8 cellular contexts compared by ENCODE assay signal in the genomic region with DNA sequence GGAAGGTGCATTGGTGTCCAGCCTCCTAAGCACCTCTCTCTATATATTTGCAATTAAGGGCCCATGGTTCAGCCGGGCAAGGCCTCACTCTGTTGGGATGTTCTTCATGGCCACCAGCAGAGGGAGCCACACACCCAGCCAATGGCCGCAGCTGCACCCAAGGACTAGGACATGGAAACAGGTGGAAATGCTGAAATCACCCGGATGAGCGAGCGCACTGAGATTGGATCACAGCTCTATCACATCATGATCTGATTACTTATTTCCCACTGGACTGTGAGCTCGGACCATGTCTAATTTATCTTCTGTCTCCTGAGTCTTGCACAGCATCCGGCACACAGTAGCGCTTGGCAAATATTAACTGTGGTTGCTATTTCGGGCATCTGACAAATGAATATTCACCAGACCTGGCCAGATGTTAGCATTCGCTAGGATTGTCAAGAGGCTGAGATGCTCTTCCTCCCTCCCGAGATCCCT. TPM values are rescaled to one million over a fixed set of nuclear protein-coding genes. Genes with fewer than 3 reads are reported as not detected.
DNase-seq lines count a peak whose midpoint lies in the region; ATAC-seq lines count a peak whose summit lies in the region.

No MANE protein-coding gene starts in this region.

- H3K36me3 Mint-ChIP-seq in activated CD8-positive, alpha-beta memory T cell treated with anti-CD3 and anti-CD28 coated beads, Interleukin-2, amount 10 ng/mL, durations not matched to agents 7 days and 5 days = no peaks in the 10 kb centered on the region

- peaks cover 6% of the 10 kb centered on the region for H3K4me1 Mint-ChIP-seq in activated CD8-positive, alpha-beta memory T cell treated with anti-CD3 and anti-CD28 coated beads, Interleukin-2, amount 10 ng/mL, durations not matched to agents 7 days and 5 days

- no peaks in the 10 kb centered on the region for H3K9me3 ChIP-seq in endocrine pancreas (ENCODE audit: control insufficient read depth, low read length)

- DNase-seq in GM04503 (ENCODE audit: low read depth) (peak; percentile 42), HUDEP-2 (lab: John Stamatoyannopoulos, UW; ENCODE audit: unreplicated experiment in 76 of 76) (peak in 63 of 76 experiments; percentile 3 to 78 (median 49)), NOMO-1 treated with dmso at 0.1 percent for 144 hours (lab: John Stamatoyannopoulos, UW; ENCODE audit: unreplicated experiment) (peak; percentile 61), mesenteric fat pad (ENCODE audit: low spot score) (peak; percentile 91)
- peak; percentile 79 for DNase-seq in activated CD8-positive, alpha-beta memory T cell treated with anti-CD3 and anti-CD28 coated beads, Interleukin-2, amount 10 ng/mL, durations not matched to agents 7 days and 5 days
- peak; percentile 52 to 53 for DNase-seq in stimulated activated CD8-positive, alpha-beta memory T cell treated with anti-CD3 and anti-CD28 coated beads, Interleukin-15, amount 100 ng/mL, for 48 hours (ENCODE audit: low read depth in 2 of 2)

- no peaks in the 10 kb centered on the region for H3K27me3 Mint-ChIP-seq in activated CD8-positive, alpha-beta memory T cell treated with anti-CD3 and anti-CD28 coated beads, Interleukin-2, amount 10 ng/mL, durations not matched to agents 7 days and 5 days

- H3K9ac ChIP-seq in endocrine pancreas (ENCODE audit: control insufficient read depth, insufficient read depth, low read length) = peak overlapping the region; percentile 57

- no peak overlapping the region for H3K4me3 Mint-ChIP-seq in activated CD8-positive, alpha-beta memory T cell treated with anti-CD3 and anti-CD28 coated beads, Interleukin-2, amount 10 ng/mL, durations not matched to agents 7 days and 5 days

- ATAC-seq in activated CD8-positive, alpha-beta memory T cell treated with anti-CD3 and anti-CD28 coated beads, Interleukin-2, amount 10 ng/mL, durations not matched to agents 7 days and 5 days = peak; percentile 95
- no peak for ATAC-seq in HG03108 (IDR thresholded peaks at IDR 0.05; ENCODE audit: unreplicated experiment)

- no peak overlapping the region for H3K27ac Mint-ChIP-seq in activated CD8-positive, alpha-beta memory T cell treated with anti-CD3 and anti-CD28 coated beads, Interleukin-2, amount 10 ng/mL, durations not matched to agents 7 days and 5 days

- H3K27me3 ChIP-seq in endocrine pancreas (ENCODE audit: control insufficient read depth, insufficient read depth, low read length) = no peaks in the 10 kb centered on the region

- H3K9me3 Mint-ChIP-seq in activated CD8-positive, alpha-beta memory T cell treated with anti-CD3 and anti-CD28 coated beads, Interleukin-2, amount 10 ng/mL, durations not matched to agents 7 days and 5 days (ENCODE audit: low read depth) = no peaks in the 10 kb centered on the region

- CTCF ChIA-PET in activated CD8-positive, alpha-beta memory T cell treated with anti-CD3 and anti-CD28 coated beads, Interleukin-2, amount 10 ng/mL, durations not matched to agents 7 days and 5 days (lab: Charles Lee) = interaction anchor here (0.7 to 5.6 kb wide), 35 partner anchors 10 to 626 kb away, joined by 3 to 26 read pairs (median 4); a partner anchor contains a TSS

- no peak overlapping the region for H3K4me3 ChIP-seq in endocrine pancreas (ENCODE audit: control insufficient read depth, insufficient read depth, low read length)

- H3K36me3 ChIP-seq in endocrine pancreas (ENCODE audit: control insufficient read depth, insufficient read depth, low read length) = no peaks in the 10 kb centered on the region

- no peaks in the 10 kb centered on the region for H3K4me1 ChIP-seq in endocrine pancreas (ENCODE audit: control insufficient read depth, insufficient read depth, low read length)

RNA-seq across cellular contexts. Expression of a gene that starts 31.2 kb away (rescaled TPM):
- total RNA-seq in activated CD8-positive, alpha-beta memory T cell treated with anti-CD3 and anti-CD28 coated beads, Interleukin-2, amount 10 ng/mL, durations not matched to agents 7 days and 5 days = 10 to 100 TPM; 12.4 to 15.4 TPM
- 7.4 TPM for total RNA-seq in mesenteric fat pad
